8 cellular contexts compared by ENCODE assay signal in the genomic region with DNA sequence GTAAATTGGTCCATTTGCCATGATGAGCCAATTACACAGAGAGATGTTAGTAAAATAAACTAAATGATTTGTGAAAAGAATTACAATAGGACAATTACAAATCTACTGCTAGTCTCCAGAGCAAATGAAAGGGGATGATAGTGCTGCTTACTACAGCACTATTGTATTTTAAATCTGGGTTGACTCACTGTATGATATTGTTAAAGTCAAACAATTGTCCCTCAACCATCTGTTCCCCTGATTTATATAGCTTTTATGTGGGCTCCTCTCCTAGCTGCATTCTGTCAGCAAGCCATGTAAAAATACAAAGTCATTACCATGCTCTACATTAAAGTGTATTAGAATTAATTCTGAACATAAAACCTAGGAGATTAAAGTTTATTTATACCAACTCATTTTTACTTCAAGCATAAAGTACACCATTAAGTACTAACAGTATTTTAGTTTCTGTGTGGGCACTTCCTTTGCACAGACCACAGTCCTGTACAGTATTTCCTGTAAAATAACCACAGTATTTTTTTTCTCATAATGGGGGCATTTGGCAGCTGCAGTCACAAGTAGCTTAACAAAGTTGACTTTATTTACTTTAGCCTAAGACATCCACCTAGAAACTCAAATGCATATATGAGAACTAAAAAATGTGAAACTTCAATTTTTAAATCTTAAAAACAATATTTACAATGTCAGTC.
DNase-seq lines count a peak whose midpoint lies in the region; ATAC-seq and TF ChIP-seq lines count a peak whose summit lies in the region.
"Had no signal": no experiment of that assay in that cellular context is flagged by ENCODE, and none has a peak within 500 bp of the region (broad histone marks: within the 10 kb centered on the region; RNA-seq: fewer than 3 reads in every experiment).

No MANE protein-coding gene starts in this region.

- H3K4me1 ChIP-seq in neutrophil (ENCODE audit: control insufficient read depth in 1 of 2, insufficient read depth in 1 of 2, low read depth in 1 of 2, low read length in 1 of 2), result peaks cover 18 to 39% of the 10 kb centered on the region in 2 experiments

- H3K9me3 Mint-ChIP-seq in activated B cell treated with CpG ODN at 0.5 μM for 24 hours, result no peaks in the 10 kb centered on the region

- DNase-seq in LHCN-M2 (ENCODE audit: low read depth) (peak; percentile 61), activated B cell treated with CpG ODN at 0.5 μM for 24 hours (no peak), iPS-NIHi7 (ENCODE audit: extremely low spot score) (no peak)
- DNase-seq in stimulated activated CD4-positive, alpha-beta T cell treated with anti-CD3 and anti-CD28 coated beads, Interleukin-4, amount 100 ng/mL, for 1 hour, result no peak
- DNase-seq: T1000 had no signal

- H3K9me3 ChIP-seq in neutrophil, result no peaks in the 10 kb centered on the region

- intact Hi-C loops in activated B cell treated with CpG ODN at 0.5 μM for 24 hours (cut with micrococcal nuclease), result loop anchor here (1.0 to 2.0 kb wide), 5 partner anchors 8 to 68 kb away; no protein-coding TSS in a partner anchor

- H3K27ac ChIP-seq in neutrophil, result peak overlapping the region; percentile 55

- H3K27me3 Mint-ChIP-seq in activated B cell treated with CpG ODN at 0.5 μM for 24 hours, result no peaks in the 10 kb centered on the region

- H3K36me3 ChIP-seq in neutrophil, result no peaks in the 10 kb centered on the region

- POLR2A ChIA-PET in activated B cell treated with CpG ODN at 0.5 μM for 24 hours (lab: Charles Lee), result interaction anchor here (0.9 to 2.2 kb wide), 6 partner anchors 10 to 371 kb away, joined by 3 to 6 read pairs (median 4); partner anchors contain the start of gene SLC25A24

- H3K27me3 ChIP-seq in neutrophil, result no peaks in the 10 kb centered on the region

- peak; percentile 82 for ATAC-seq in GM18861 (IDR thresholded peaks at IDR 0.05; ENCODE audit: unreplicated experiment)
- peak; percentile 80 for ATAC-seq in activated B cell treated with CpG ODN at 0.5 μM for 24 hours (ENCODE audit: low read depth)
- ATAC-seq in HG03196 (IDR thresholded peaks at IDR 0.05; ENCODE audit: unreplicated experiment), result no peak

- H3K36me3 Mint-ChIP-seq in activated B cell treated with CpG ODN at 0.5 μM for 24 hours (ENCODE audit: low read depth), result peaks cover 1% of the 10 kb centered on the region

- no peak for TF ChIP-seq CTCF in activated B cell treated with CpG ODN at 0.5 μM for 24 hours (IDR thresholded peaks at IDR 0.05)
- TF ChIP-seq CTCF in neutrophil (IDR thresholded peaks at IDR 0.05), result no peak

- H3K4me1 Mint-ChIP-seq in activated B cell treated with CpG ODN at 0.5 μM for 24 hours, result peaks cover 89% of the 10 kb centered on the region

- H3K27ac Mint-ChIP-seq in activated B cell treated with CpG ODN at 0.5 μM for 24 hours, result peak overlapping the region; percentile 89

- CTCF ChIA-PET in activated B cell treated with CpG ODN at 0.5 μM for 24 hours (lab: Charles Lee), result no interaction called here

- H3K4me3 Mint-ChIP-seq in activated B cell treated with CpG ODN at 0.5 μM for 24 hours, result peak overlapping the region; percentile 65

- no peak overlapping the region for H3K4me3 ChIP-seq in neutrophil (ENCODE audit: low read depth in 1 of 2, low read length in 1 of 2)
